15 cellular contexts compared by ENCODE assay signal in the genomic region with DNA sequence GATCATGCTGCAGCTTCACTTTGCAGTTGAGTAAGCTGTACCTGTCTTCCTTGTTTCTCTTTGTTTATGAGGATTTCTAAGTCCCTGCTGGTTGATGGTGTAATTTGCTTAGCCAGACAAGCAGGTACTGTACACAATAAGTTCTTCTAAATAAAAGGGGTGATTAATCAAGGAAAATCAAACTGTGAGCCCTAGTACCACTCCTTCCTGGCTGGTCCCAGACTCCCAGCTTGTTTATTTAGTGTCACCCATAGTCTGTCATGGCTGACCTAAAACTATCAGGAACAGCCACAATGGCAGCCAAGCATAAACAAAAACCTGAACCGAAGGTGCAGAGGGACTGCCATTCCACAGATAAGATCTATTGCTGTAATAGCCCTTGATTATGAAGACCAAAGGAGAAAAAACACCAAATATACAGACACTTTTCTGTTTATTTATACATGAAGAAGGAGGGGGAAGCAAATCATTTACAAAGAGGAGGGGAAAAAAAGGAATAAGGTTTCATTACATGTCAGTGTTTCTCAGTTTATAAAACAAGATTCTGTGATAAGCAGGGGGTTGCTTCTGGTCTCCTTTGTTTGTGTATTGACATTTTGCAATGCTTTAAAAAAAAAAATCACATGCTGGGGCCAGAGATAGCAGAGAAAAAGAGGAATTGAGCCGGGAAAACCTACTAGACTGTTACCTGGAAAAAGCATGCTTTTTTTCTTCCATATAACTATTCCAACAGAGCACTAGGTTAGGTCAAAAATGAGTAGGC.
DNase-seq lines count a peak whose midpoint lies in the region; ATAC-seq and TF ChIP-seq lines count a peak whose summit lies in the region.
"Had no signal": no experiment of that assay in that cellular context is flagged by ENCODE, and none has a peak within 500 bp of the region (broad histone marks: within the 10 kb centered on the region; RNA-seq: fewer than 3 reads in every experiment).

No MANE protein-coding gene starts in this region.

- no peaks in the 10 kb centered on the region for H3K9me3 Mint-ChIP-seq in Calu3 (ENCODE audit: low read depth, unreplicated experiment)
- peaks cover 3% of the 10 kb centered on the region for H3K9me3 Mint-ChIP-seq in nephron progenitor cell
- H3K9me3 Mint-ChIP-seq: WTC11 had no signal

- intact Hi-C loops in Calu3 (cut with micrococcal nuclease; ENCODE audit: unreplicated experiment): loop anchor here (10.0 kb wide), 1 partner anchor 1196 kb away; no protein-coding TSS in a partner anchor

- no peaks in the 10 kb centered on the region for H3K36me3 ChIP-seq in endocrine pancreas (ENCODE audit: control insufficient read depth, insufficient read depth, low read length)
- no peaks in the 10 kb centered on the region for H3K36me3 ChIP-seq in suprapubic skin

- ATAC-seq in HG03342 (IDR thresholded peaks at IDR 0.05; ENCODE audit: unreplicated experiment): no peak
- ATAC-seq: WTC11 had no signal

- H3K27ac ChIP-seq in suprapubic skin: no peak overlapping the region

- H3K27me3 Mint-ChIP-seq in Calu3 (ENCODE audit: unreplicated experiment) (no peaks in the 10 kb centered on the region), nephron progenitor cell (ENCODE audit: low read depth, poor library complexity) (peaks cover 5% of the 10 kb centered on the region)
- H3K27me3 Mint-ChIP-seq: B cell had no signal

- H3K27ac Mint-ChIP-seq in Calu3 (ENCODE audit: unreplicated experiment): peak overlapping the region; percentile 58
- H3K27ac Mint-ChIP-seq in nephron progenitor cell: peak overlapping the region; percentile 98
- H3K27ac Mint-ChIP-seq: B cell, WTC11 had no signal

- peaks cover 26% of the 10 kb centered on the region for H3K4me1 Mint-ChIP-seq in Calu3 (ENCODE audit: low read depth, unreplicated experiment)
- peaks cover 34% of the 10 kb centered on the region for H3K4me1 Mint-ChIP-seq in nephron progenitor cell
- H3K4me1 Mint-ChIP-seq: B cell had no signal

- DNase-seq in Calu3 (peak; percentile 1), HuH-7.5 (ENCODE audit: low spot score) (peak; percentile 15), nephron progenitor cell (no peak), suprapubic skin (ENCODE audit: low spot score in 2 of 2) (no peak), SHP77 (lab: John Stamatoyannopoulos, UW) (no peak), OCI-M1 (lab: John Stamatoyannopoulos, UW) (no peak)
- DNase-seq: activated naive CD4-positive, alpha-beta T cell treated with anti-CD3 and anti-CD28 coated beads, Interleukin-2, amount 50 U/mL, for 16 hours; HCEC 1CT; Kasumi-1; midbrain; NK-92 treated with Interleukin-12 subunit alpha and Interleukin-12 subunit beta, amount 100 ng/mL, for 24 hours had no signal

- H3K27me3 ChIP-seq in endocrine pancreas (ENCODE audit: control insufficient read depth, insufficient read depth, low read length): no peaks in the 10 kb centered on the region
- H3K27me3 ChIP-seq in suprapubic skin: no peaks in the 10 kb centered on the region

- TF ChIP-seq EP300 in suprapubic skin (IDR thresholded peaks at IDR 0.05): no peak

- TF ChIP-seq CTCF in Calu3 (IDR thresholded peaks at IDR 0.05; ENCODE audit: unreplicated experiment) (no peak), nephron progenitor cell (IDR thresholded peaks at IDR 0.05) (no peak), suprapubic skin (IDR thresholded peaks at IDR 0.05) (no peak)

- peak overlapping the region; percentile 30 for H3K4me3 ChIP-seq in endocrine pancreas (ENCODE audit: control insufficient read depth, insufficient read depth, low read length)
- H3K4me3 ChIP-seq in suprapubic skin: no peak overlapping the region

- H3K4me1 ChIP-seq in endocrine pancreas (ENCODE audit: control insufficient read depth, insufficient read depth, low read length) (peaks cover 4% of the 10 kb centered on the region), suprapubic skin (no peaks in the 10 kb centered on the region)

- BruUV-seq in Calu3 (replicated peaks; lab: Mats Ljungman, UMichigan): no TSS peak

- no peak for TF ChIP-seq POLR2A in suprapubic skin (IDR thresholded peaks at IDR 0.05)

- H3K9ac ChIP-seq in endocrine pancreas (ENCODE audit: control insufficient read depth, insufficient read depth, low read length): no peak overlapping the region

- H3K36me3 Mint-ChIP-seq in Calu3 (ENCODE audit: insufficient read depth, unreplicated experiment): peaks cover 4% of the 10 kb centered on the region
- peaks cover 9% of the 10 kb centered on the region for H3K36me3 Mint-ChIP-seq in nephron progenitor cell (ENCODE audit: low read depth)
- H3K36me3 Mint-ChIP-seq: WTC11 had no signal

- H3K4me3 Mint-ChIP-seq in Calu3 (ENCODE audit: low read depth, unreplicated experiment) (peak overlapping the region; percentile 10), nephron progenitor cell (peak overlapping the region; percentile 45)
- H3K4me3 Mint-ChIP-seq: B cell, WTC11 had no signal

- H3K9me3 ChIP-seq in endocrine pancreas (ENCODE audit: control insufficient read depth, low read length) (no peaks in the 10 kb centered on the region), suprapubic skin (no peaks in the 10 kb centered on the region)

- CTCF ChIA-PET in Calu3 (lab: Charles Lee): no interaction called here

- WGBS in suprapubic skin: 63% methylated on average over 2 of the region's 2 CpGs

Comparison
In these comparisons a context has a peak if more than half of its experiments do, and no peak if none do; other contexts are left out.
1. DNase-seq: peak in Calu3 (single experiment) and HuH-7.5 (single experiment); none in nephron progenitor cell (single experiment), suprapubic skin (0 of 2), SHP77 (0 of 2) and OCI-M1 (single experiment).